8 cellular contexts compared by ENCODE assay signal in the genomic region with DNA sequence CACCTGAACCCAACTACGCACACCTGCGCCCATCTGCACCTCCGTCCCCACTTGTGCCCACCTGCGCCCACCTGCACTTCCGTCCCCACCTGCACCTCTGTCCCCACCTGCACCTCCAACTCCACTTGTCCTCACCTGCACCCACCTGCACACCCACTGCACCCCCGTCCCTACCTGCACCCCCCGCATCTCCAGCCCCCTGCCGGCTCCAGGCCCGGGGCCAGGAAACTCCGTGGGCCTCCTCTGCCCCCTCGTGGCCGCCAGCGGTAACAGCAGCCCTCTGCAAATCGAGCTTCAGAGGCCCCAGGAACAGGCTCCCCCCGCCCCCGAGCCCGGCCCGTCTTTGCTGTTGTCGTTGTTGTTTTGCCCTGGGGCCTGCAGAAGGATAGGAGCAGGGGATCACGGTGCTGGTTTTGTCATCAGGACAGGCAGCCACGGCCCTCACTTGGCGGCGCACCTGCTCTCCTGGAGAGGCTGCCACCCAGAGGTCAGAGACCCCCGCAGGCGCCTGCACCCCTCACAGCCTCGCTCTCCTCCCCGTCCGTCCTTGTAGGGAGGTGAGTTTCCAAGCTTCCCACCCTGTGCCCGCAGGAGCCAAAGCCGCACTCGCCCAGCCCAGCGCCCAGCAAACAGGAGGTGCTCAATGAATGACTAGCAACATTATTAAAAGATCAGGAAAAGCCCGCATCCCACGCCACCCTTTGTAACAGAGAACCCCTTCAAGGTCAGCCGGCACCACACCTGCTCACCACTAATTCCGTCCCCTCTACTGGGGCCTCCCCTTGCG.
DNase-seq lines count a peak whose midpoint lies in the region; ATAC-seq and TF ChIP-seq lines count a peak whose summit lies in the region.

No MANE protein-coding gene starts in this region.

- peaks cover 4% of the 10 kb centered on the region for H3K27me3 Mint-ChIP-seq in activated CD8-positive, alpha-beta T cell treated with anti-CD3 and anti-CD28 coated beads, Interleukin-2, amount 10 ng/mL, durations not matched to agents 7 days and 5 days (ENCODE audit: low read depth)

- no peak overlapping the region for H3K27ac Mint-ChIP-seq in activated CD8-positive, alpha-beta T cell treated with anti-CD3 and anti-CD28 coated beads, Interleukin-2, amount 10 ng/mL, durations not matched to agents 7 days and 5 days

- peak; percentile 96 for TF ChIP-seq CTCF in MM.1S (IDR thresholded peaks at IDR 0.05; ENCODE audit: low read length)

- ATAC-seq in activated CD8-positive, alpha-beta T cell treated with anti-CD3 and anti-CD28 coated beads, Interleukin-2, amount 10 ng/mL, durations not matched to agents 7 days and 5 days = peak; percentile 84

- peak overlapping the region; percentile 51 for H2AFZ ChIP-seq in MM.1S (ENCODE audit: low read length)

- POLR2A ChIA-PET in activated CD8-positive, alpha-beta T cell treated with anti-CD3 and anti-CD28 coated beads, Interleukin-2, amount 10 ng/mL, durations not matched to agents 7 days and 5 days (lab: Charles Lee) = interaction anchor here (0.6 to 2.6 kb wide), 4 partner anchors 16 to 161 kb away, joined by 3 to 20 read pairs (median 4); a partner anchor contains a TSS

- peaks cover 9% of the 10 kb centered on the region for H3K4me1 ChIP-seq in MM.1S (ENCODE audit: low read length)

- H3K9ac ChIP-seq in MM.1S (ENCODE audit: low read length) = peak overlapping the region; percentile 36; the same call in 1 of the 2 replicates

- H3K79me2 ChIP-seq in MM.1S (ENCODE audit: low read length) = peaks cover 44% of the 10 kb centered on the region

- no peaks in the 10 kb centered on the region for H3K9me3 ChIP-seq in MM.1S (replicated peaks; ENCODE audit: insufficient read depth, low read length)

- CTCF ChIA-PET in activated CD8-positive, alpha-beta T cell treated with anti-CD3 and anti-CD28 coated beads, Interleukin-2, amount 10 ng/mL, durations not matched to agents 7 days and 5 days (lab: Charles Lee) = interaction anchor here (0.6 to 4.2 kb wide), 28 partner anchors 9 to 795 kb away, joined by 3 to 67 read pairs (median 4); a partner anchor contains a TSS

- H3K4me2 ChIP-seq in MM.1S (ENCODE audit: low read depth, low read length) = peak overlapping the region; percentile 71

- peak overlapping the region; percentile 42 for H3K4me3 ChIP-seq in MM.1S (ENCODE audit: low read length)

- DNase-seq in ELR (ENCODE audit: low read depth) (peak; percentile 58), MM.1S (peak; percentile 66), lung microvascular endothelial cell (ENCODE audit: low read depth in 2 of 2) (peak; percentile 56 to 74), NCI-H187 treated with DMSO at 0.1 percent for 48 hours (lab: John Stamatoyannopoulos, UW) (no peak), NCI-H1436 (lab: John Stamatoyannopoulos, UW) (no peak)
- DNase-seq in activated CD8-positive, alpha-beta T cell treated with anti-CD3 and anti-CD28 coated beads, Interleukin-2, amount 10 ng/mL, durations not matched to agents 7 days and 5 days = peak; percentile 84
- peak; percentile 65 for DNase-seq in effector CD4-positive, alpha-beta T cell
- peak; percentile 42 to 48 for DNase-seq in stimulated activated CD8-positive, alpha-beta memory T cell treated with anti-CD3 and anti-CD28 coated beads, Interleukin-15, amount 100 ng/mL, for 4 hours (ENCODE audit: low read depth in 2 of 2)

- no peaks in the 10 kb centered on the region for H3K27me3 ChIP-seq in MM.1S (replicated peaks; ENCODE audit: insufficient read depth, low read length)

- H3K36me3 Mint-ChIP-seq in activated CD8-positive, alpha-beta T cell treated with anti-CD3 and anti-CD28 coated beads, Interleukin-2, amount 10 ng/mL, durations not matched to agents 7 days and 5 days (ENCODE audit: low read depth) = no peaks in the 10 kb centered on the region

- no peaks in the 10 kb centered on the region for H3K9me3 Mint-ChIP-seq in activated CD8-positive, alpha-beta T cell treated with anti-CD3 and anti-CD28 coated beads, Interleukin-2, amount 10 ng/mL, durations not matched to agents 7 days and 5 days (ENCODE audit: insufficient read depth)

- H3K27ac ChIP-seq in MM.1S (ENCODE audit: low read length) = no peak overlapping the region

- 0 out of 2 replicates have a peak, but pooled peaks cover 2% of the 10 kb centered on the region for H3F3A ChIP-seq in MM.1S (ENCODE audit: insufficient read depth, low read length)

- peaks cover 14% of the 10 kb centered on the region for H3K4me1 Mint-ChIP-seq in activated CD8-positive, alpha-beta T cell treated with anti-CD3 and anti-CD28 coated beads, Interleukin-2, amount 10 ng/mL, durations not matched to agents 7 days and 5 days (ENCODE audit: low read depth)

- H3K36me3 ChIP-seq in MM.1S (replicated peaks; ENCODE audit: insufficient read depth, low read length) = no peaks in the 10 kb centered on the region

- H4K20me1 ChIP-seq in MM.1S (ENCODE audit: insufficient read depth, low read length) = no peaks in the 10 kb centered on the region

- no peaks in the 10 kb centered on the region for H3K9me2 ChIP-seq in MM.1S (replicated peaks; ENCODE audit: insufficient read depth, low read length)

- H3K4me3 Mint-ChIP-seq in activated CD8-positive, alpha-beta T cell treated with anti-CD3 and anti-CD28 coated beads, Interleukin-2, amount 10 ng/mL, durations not matched to agents 7 days and 5 days = no peak overlapping the region

Comparison
In these comparisons a context has a peak if more than half of its experiments do, and no peak if none do; other contexts are left out.
1. DNase-seq: peak in ELR (single experiment), MM.1S (single experiment), activated CD8-positive, alpha-beta T cell treated with anti-CD3 and anti-CD28 coated beads, Interleukin-2, amount 10 ng/mL, durations not matched to agents 7 days and 5 days (single experiment), effector CD4-positive, alpha-beta T cell (single experiment), lung microvascular endothelial cell (2 of 2) and stimulated activated CD8-positive, alpha-beta memory T cell treated with anti-CD3 and anti-CD28 coated beads, Interleukin-15, amount 100 ng/mL, for 4 hours (2 of 2); none in NCI-H187 treated with DMSO at 0.1 percent for 48 hours (single experiment) and NCI-H1436 (single experiment).